In the genomic region with DNA sequence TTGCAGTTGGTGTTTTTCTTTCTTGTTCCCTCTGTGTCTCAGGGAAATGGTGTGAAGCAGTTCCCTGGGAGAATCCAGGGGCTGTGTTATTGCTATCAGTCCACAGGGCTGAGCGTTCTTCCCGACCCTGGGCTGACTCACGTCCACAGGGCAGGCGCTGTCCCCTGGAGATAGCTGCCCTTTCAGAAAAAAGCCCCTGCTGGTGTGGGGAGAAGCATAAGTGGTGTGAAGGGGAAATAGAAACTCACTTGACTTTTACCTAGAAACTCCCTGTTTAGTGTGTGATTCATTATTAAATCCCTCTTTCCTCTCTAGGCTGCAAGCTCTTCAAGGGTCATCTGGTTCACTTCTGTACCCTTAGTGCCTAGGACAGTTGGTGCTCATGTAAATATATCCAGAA, we compare ENCODE assay signal across 10 cellular contexts.
DNase-seq lines count a peak whose midpoint lies in the region; ATAC-seq and TF ChIP-seq lines count a peak whose summit lies in the region.
"Had no signal": no experiment of that assay in that cellular context is flagged by ENCODE, and none has a peak within 500 bp of the region (broad histone marks: within the 10 kb centered on the region; RNA-seq: fewer than 3 reads in every experiment).

No MANE protein-coding gene starts in this region.

- ATAC-seq in GM18868 (IDR thresholded peaks at IDR 0.05; ENCODE audit: unreplicated experiment), result peak; percentile 66
- peak; percentile 72 for ATAC-seq in GM21528 (IDR thresholded peaks at IDR 0.05; ENCODE audit: low FRiP score, unreplicated experiment)
- ATAC-seq in HG03457 (IDR thresholded peaks at IDR 0.05; ENCODE audit: unreplicated experiment), result peak; percentile 58
- ATAC-seq in omental fat pad (ENCODE audit: low FRiP score), result no peak
- ATAC-seq: left lobe of liver had no signal

- DNase-seq in iris pigment epithelial cell (ENCODE audit: low read depth) (peak; percentile 54), NCI-H2171 (lab: John Stamatoyannopoulos, UW) (no peak), NCI-H128 (lab: John Stamatoyannopoulos, UW; ENCODE audit: unreplicated experiment) (no peak), omental fat pad (ENCODE audit: low spot score) (no peak)
- DNase-seq: NCI-H2081 treated with DMSO at 0.1 percent for 48 hours, SIG-M5 had no signal

- no peak for TF ChIP-seq CTCF in omental fat pad (IDR thresholded peaks at IDR 0.05)
